In genomic region chr1:156368889-156369684, GRCh38 we compare ENCODE assay signal across 9 cellular contexts. TPM values are rescaled to one million over a fixed set of nuclear protein-coding genes. Genes with fewer than 3 reads are reported as not detected.
A peak's percentile ranks its signal among the peaks of the same experiment; 100 is the strongest.
DNase-seq lines count a peak whose midpoint lies in the region; ATAC-seq and TF ChIP-seq lines count a peak whose summit lies in the region.
"Had no signal": no experiment of that assay in that cellular context is flagged by ENCODE, and none has a peak within 500 bp of the region (broad histone marks: within the 10 kb centered on the region; RNA-seq: fewer than 3 reads in every experiment).

Gene RHBG, plus strand, starts transcription at chr1:156369211. Its CDS starts 39 bp downstream, at chr1:156369250.

- H2AFZ ChIP-seq in parathyroid adenoma: peak within 1 kb of the TSS; percentile 81

- no peak within 1 kb of the TSS for H3K27ac Mint-ChIP-seq in activated CD8-positive, alpha-beta T cell treated with anti-CD3 and anti-CD28 coated beads, Interleukin-2, amount 10 ng/mL, durations not matched to agents 7 days and 5 days

- no peak for TF ChIP-seq CTCF in AG10803 (conservative IDR thresholded peaks at IDR 0.05; ENCODE audit: low read length)
- TF ChIP-seq CTCF in foreskin keratinocyte (conservative IDR thresholded peaks at IDR 0.05): no peak
- no peak for TF ChIP-seq CTCF in parathyroid adenoma (IDR thresholded peaks at IDR 0.05)

- CTCF ChIA-PET in activated CD8-positive, alpha-beta T cell treated with anti-CD3 and anti-CD28 coated beads, Interleukin-2, amount 10 ng/mL, durations not matched to agents 7 days and 5 days (lab: Charles Lee): interaction anchor here (0.8 to 1.0 kb wide), 2 partner anchors 10 to 17 kb away, joined by 3 to 4 read pairs; no protein-coding TSS in a partner anchor

- H3K9me3 ChIP-seq in parathyroid adenoma (ENCODE audit: control insufficient read depth, low read length): no peaks in the 10 kb centered on the region

- H3K4me3 ChIP-seq in AG10803 (ENCODE audit: low read length) (peak within 1 kb of the TSS; percentile 38), parathyroid adenoma (ENCODE audit: low read depth, low read length) (peak within 1 kb of the TSS; percentile 61)

- no peaks in the 10 kb centered on the region for H3K36me3 Mint-ChIP-seq in activated CD8-positive, alpha-beta T cell treated with anti-CD3 and anti-CD28 coated beads, Interleukin-2, amount 10 ng/mL, durations not matched to agents 7 days and 5 days (ENCODE audit: low read depth)

- H3K27ac ChIP-seq in foreskin keratinocyte: no peak within 1 kb of the TSS
- no peak within 1 kb of the TSS for H3K27ac ChIP-seq in parathyroid adenoma

- H3K27me3 ChIP-seq in foreskin keratinocyte (peaks cover 48% of the 10 kb centered on the region), parathyroid adenoma (ENCODE audit: control insufficient read depth, insufficient read depth, low read length) (no peaks in the 10 kb centered on the region)

- H3K4me1 ChIP-seq in foreskin keratinocyte (no peaks in the 10 kb centered on the region), parathyroid adenoma (peaks cover 4% of the 10 kb centered on the region)

- peak; percentile 56 for ATAC-seq in activated CD8-positive, alpha-beta T cell treated with anti-CD3 and anti-CD28 coated beads, Interleukin-2, amount 10 ng/mL, durations not matched to agents 7 days and 5 days
- peak; percentile 66 for ATAC-seq in foreskin keratinocyte
- no peak for ATAC-seq in HG02759 (IDR thresholded peaks at IDR 0.05; ENCODE audit: unreplicated experiment)

- POLR2A ChIA-PET in activated CD8-positive, alpha-beta T cell treated with anti-CD3 and anti-CD28 coated beads, Interleukin-2, amount 10 ng/mL, durations not matched to agents 7 days and 5 days (lab: Charles Lee): no interaction called here

- H3K79me2 ChIP-seq in parathyroid adenoma: no peaks in the 10 kb centered on the region

- peak; percentile 13 for DNase-seq in AG10803 (ENCODE audit: low read depth)
- DNase-seq in HPDE6-E6E7 (ENCODE audit: extremely low spot score): peak; percentile 50
- DNase-seq in activated CD8-positive, alpha-beta T cell treated with anti-CD3 and anti-CD28 coated beads, Interleukin-2, amount 10 ng/mL, durations not matched to agents 7 days and 5 days: no peak
- DNase-seq in foreskin keratinocyte: no peak
- no peak for DNase-seq in NCI-H1694 (lab: John Stamatoyannopoulos, UW)
- DNase-seq in medulla oblongata (ENCODE audit: extremely low spot score): no peak

- peaks cover 58% of the 10 kb centered on the region for H3K27me3 Mint-ChIP-seq in activated CD8-positive, alpha-beta T cell treated with anti-CD3 and anti-CD28 coated beads, Interleukin-2, amount 10 ng/mL, durations not matched to agents 7 days and 5 days (ENCODE audit: low read depth)

- no peaks in the 10 kb centered on the region for H3K36me3 ChIP-seq in parathyroid adenoma (ENCODE audit: control insufficient read depth, insufficient read depth, low read length)

- H3K9ac ChIP-seq in parathyroid adenoma: no peak within 1 kb of the TSS

- peaks cover 4% of the 10 kb centered on the region for H3K4me1 Mint-ChIP-seq in activated CD8-positive, alpha-beta T cell treated with anti-CD3 and anti-CD28 coated beads, Interleukin-2, amount 10 ng/mL, durations not matched to agents 7 days and 5 days (ENCODE audit: low read depth)

- peak within 1 kb of the TSS; percentile 34 for H3K4me3 Mint-ChIP-seq in activated CD8-positive, alpha-beta T cell treated with anti-CD3 and anti-CD28 coated beads, Interleukin-2, amount 10 ng/mL, durations not matched to agents 7 days and 5 days

- H3K9me3 Mint-ChIP-seq in activated CD8-positive, alpha-beta T cell treated with anti-CD3 and anti-CD28 coated beads, Interleukin-2, amount 10 ng/mL, durations not matched to agents 7 days and 5 days (ENCODE audit: insufficient read depth): no peaks in the 10 kb centered on the region

- H3K4me2 ChIP-seq in parathyroid adenoma (ENCODE audit: low read length): peak within 1 kb of the TSS; percentile 81

RNA-seq across cellular contexts. Expression of gene RHBG, which starts in this region (rescaled TPM):
- total RNA-seq in activated CD8-positive, alpha-beta T cell treated with anti-CD3 and anti-CD28 coated beads, Interleukin-2, amount 10 ng/mL, durations not matched to agents 7 days and 5 days: not detected
- total RNA-seq in foreskin keratinocyte: 0.11 TPM in 1 of 2 replicates, not detected in the other
- not detected in 2 replicates for polyA plus RNA-seq in foreskin keratinocyte
- total RNA-seq: dermis microvascular lymphatic vessel endothelial cell had no signal

Comparison
In these comparisons a context has a peak if more than half of its experiments do, and no peak if none do; other contexts are left out.
1. Peak in ATAC-seq in activated CD8-positive, alpha-beta T cell treated with anti-CD3 and anti-CD28 coated beads, Interleukin-2, amount 10 ng/mL, durations not matched to agents 7 days and 5 days; RNA of the gene not detected or under 1 TPM.
2. Peak in ATAC-seq in foreskin keratinocyte; RNA of the gene not detected or under 1 TPM.
3. DNase-seq: peak in AG10803 (single experiment) and HPDE6-E6E7 (single experiment); none in activated CD8-positive, alpha-beta T cell treated with anti-CD3 and anti-CD28 coated beads, Interleukin-2, amount 10 ng/mL, durations not matched to agents 7 days and 5 days (single experiment), foreskin keratinocyte (0 of 2), NCI-H1694 (single experiment) and medulla oblongata (single experiment).